8 cellular contexts compared by ENCODE assay signal in genomic region chr16:87279094-87279658, GRCh38. TPM values are rescaled to one million over a fixed set of nuclear protein-coding genes. Genes with fewer than 3 reads are reported as not detected.
A peak's percentile ranks its signal among the peaks of the same experiment; 100 is the strongest.
DNase-seq lines count a peak whose midpoint lies in the region; ATAC-seq, FAIRE-seq and TF ChIP-seq lines count a peak whose summit lies in the region.
"Had no signal": no experiment of that assay in that cellular context is flagged by ENCODE, and none has a peak within 500 bp of the region (broad histone marks: within the 10 kb centered on the region; RNA-seq: fewer than 3 reads in every experiment).

No MANE protein-coding gene starts in this region.

- no peaks in the 10 kb centered on the region for H3K9me2 ChIP-seq in HCT116 (ENCODE audit: insufficient read depth)
- no peaks in the 10 kb centered on the region for H3K9me2 ChIP-seq in GM23248 (ENCODE audit: insufficient read depth)

- no peaks in the 10 kb centered on the region for H3K36me3 Mint-ChIP-seq in WTC11

- H3K9me3 ChIP-seq in HCT116 (ENCODE audit: control insufficient read depth in 1 of 2, insufficient read depth in 1 of 2, low read depth in 1 of 2, low read length in 2 of 2) (no peaks in the 10 kb centered on the region), mucosa of descending colon (no peaks in the 10 kb centered on the region), thoracic aorta (no peaks in the 10 kb centered on the region), GM23248 (ENCODE audit: low read depth) (no peaks in the 10 kb centered on the region)

- no peaks in the 10 kb centered on the region for H3K9me3 Mint-ChIP-seq in WTC11
- H3K9me3 Mint-ChIP-seq: CD4-positive, alpha-beta T cell had no signal

- CTCF ChIA-PET in HCT116 (lab: Charles Lee) (interaction anchor here (0.7 to 3.3 kb wide), 18 partner anchors 10 to 718 kb away, joined by 3 to 39 read pairs (median 4); no protein-coding TSS in a partner anchor), WTC11 (lab: Charles Lee) (interaction anchor here (0.6 to 3.4 kb wide), 45 partner anchors 8 to 723 kb away, joined by 3 to 39 read pairs (median 5); partner anchors contain the start of genes C16orf95, FBXO31 and FOXC2)

- POLR2A ChIA-PET in HCT116 (lab: Charles Lee) (no interaction called here), WTC11 (lab: Charles Lee) (interaction anchor here (1.2 kb wide), 1 partner anchor 81 kb away, joined by 4 read pairs; no protein-coding TSS in a partner anchor)

- H3K4me3 Mint-ChIP-seq in WTC11 = peak overlapping the region; percentile 28; the same call in 1 of the 2 replicates
- H3K4me3 Mint-ChIP-seq: CD4-positive, alpha-beta T cell had no signal

- BruUV-seq in HCT116 (replicated peaks; lab: Mats Ljungman, UMichigan) = no TSS peak

- DNase-seq in HCT116 (ENCODE audit: low read depth, low spot score) (no peak), WTC11 (ENCODE audit: low spot score) (no peak), mucosa of descending colon (no peak), thoracic aorta (ENCODE audit: low spot score) (no peak), head of caudate nucleus (no peak), GM23248 (no peak), H54 (ENCODE audit: insufficient read length, low spot score) (no peak)

- no peak overlapping the region for H2AFZ ChIP-seq in HCT116 (ENCODE audit: low read depth, low read length, poor library complexity, severe bottlenecking)
- H2AFZ ChIP-seq in GM23248 = no peak overlapping the region

- no peaks in the 10 kb centered on the region for H3F3A ChIP-seq in GM23248 (ENCODE audit: insufficient read depth)

- in situ Hi-C loops in GM23248 (cut with MboI) = no loop called here

- no peak for FAIRE-seq in H54 (lab: Jason Lieb, UNC)

- H3K27me3 Mint-ChIP-seq in WTC11 (ENCODE audit: low read depth) = no peaks in the 10 kb centered on the region; the same call in 1 of the 2 replicates

- ATAC-seq in HCT116 (no peak; the same call in none of the 2 replicates), WTC11 (peak; percentile 7; the same call in 1 of the 2 replicates), mucosa of descending colon (peak; percentile 14), thoracic aorta (ENCODE audit: insufficient number of reproducible peaks, low FRiP score, low read depth) (no peak)

- WGBS in GM23248 (ENCODE audit: low coverage in 1 of 2, low lambda C conversion rate in 2 of 2, missing lambda C conversion rate in 2 of 2), 2 experiments = 61 to 70% methylated on average over 18 of the region's 18 CpGs

- H3K27ac Mint-ChIP-seq in WTC11 = no peak overlapping the region
- H3K27ac Mint-ChIP-seq: CD4-positive, alpha-beta T cell had no signal

- no peak for TF ChIP-seq POLR2A in HCT116 (IDR thresholded peaks at IDR 0.05; ENCODE audit: borderline replicate concordance, extremely low read depth, insufficient read depth, insufficient read length)
- TF ChIP-seq POLR2A in H54 (IDR thresholded peaks at IDR 0.05; ENCODE audit: low read depth, low read length) = no peak

- H3K9ac ChIP-seq in HCT116 (ENCODE audit: low read length) (no peak overlapping the region), GM23248 (no peak overlapping the region)

- no peak for TF ChIP-seq RAD21 in HCT116 (IDR thresholded peaks at IDR 0.05; ENCODE audit: low read depth)

- H3K79me2 ChIP-seq in HCT116 (ENCODE audit: insufficient read depth, low read length) (no peaks in the 10 kb centered on the region), GM23248 (ENCODE audit: insufficient read depth) (no peaks in the 10 kb centered on the region)

- peaks cover 3% of the 10 kb centered on the region; the same call in 1 of the 2 replicates for H3K4me1 Mint-ChIP-seq in WTC11

- H4K20me1 ChIP-seq in HCT116 (ENCODE audit: insufficient read depth) = no peaks in the 10 kb centered on the region
- no peaks in the 10 kb centered on the region for H4K20me1 ChIP-seq in GM23248 (ENCODE audit: insufficient read depth)

- H3K4me3 ChIP-seq in HCT116 (replicated peaks in 1 of 2; ENCODE audit: low read depth in 1 of 2, low read length in 2 of 2) = no peak overlapping the region
- H3K4me3 ChIP-seq in mucosa of descending colon = no peak overlapping the region
- H3K4me3 ChIP-seq in thoracic aorta = peak overlapping the region; percentile 26
- H3K4me3 ChIP-seq in GM23248 = no peak overlapping the region

- H3K27ac ChIP-seq in HCT116 (ENCODE audit: low read depth, low read length) = no peak overlapping the region
- no peak overlapping the region for H3K27ac ChIP-seq in thoracic aorta
- no peak overlapping the region for H3K27ac ChIP-seq in GM23248

- H3K27me3 ChIP-seq in HCT116 (ENCODE audit: insufficient read depth, low read length) (no peaks in the 10 kb centered on the region), thoracic aorta (replicated peaks; ENCODE audit: insufficient read depth) (no peaks in the 10 kb centered on the region), GM23248 (replicated peaks; ENCODE audit: insufficient read depth) (no peaks in the 10 kb centered on the region)

- H3K4me2 ChIP-seq in HCT116 (ENCODE audit: low read length) = peak overlapping the region; percentile 49
- H3K4me2 ChIP-seq in GM23248 (ENCODE audit: unreplicated experiment) = no peak overlapping the region

- intact Hi-C loops in HCT116 (cut with micrococcal nuclease) = loop anchor here (5.0 kb wide), 2 partner anchors 217 to 447 kb away; no protein-coding TSS in a partner anchor
- intact Hi-C loops in mucosa of descending colon (cut with DNase I, micrococcal nuclease) = loop anchor here in 1 of 2 donors (5.0 kb wide), 1 partner anchor 77 kb away; no protein-coding TSS in a partner anchor
- intact Hi-C loops in head of caudate nucleus (cut with DNase I) = loop anchor here (5.0 kb wide), 1 partner anchor 717 kb away; no protein-coding TSS in a partner anchor

- H3K4me1 ChIP-seq in HCT116 (ENCODE audit: control insufficient read depth in 1 of 2, insufficient read depth in 2 of 2, low read length in 2 of 2) (peaks cover 0 to 8% of the 10 kb centered on the region in 2 experiments; a peak in 1 of 4 replicates), mucosa of descending colon (ENCODE audit: low read depth) (peaks cover 7% of the 10 kb centered on the region), thoracic aorta (ENCODE audit: control insufficient read depth in 1 of 2, low read depth in 2 of 2) (peaks cover 0 to 16% of the 10 kb centered on the region in 2 donors), GM23248 (ENCODE audit: insufficient read depth) (no peaks in the 10 kb centered on the region)

- no peak for TF ChIP-seq CTCF in HCT116 (IDR thresholded peaks at IDR 0.05 in 2 of 3, conservative IDR thresholded peaks at IDR 0.05 in 1 of 3; ENCODE audit: borderline replicate concordance in 1 of 3, insufficient read depth in 1 of 3, low read depth in 2 of 3, low read length in 2 of 3)
- no peak for TF ChIP-seq CTCF in WTC11 (IDR thresholded peaks at IDR 0.05)
- TF ChIP-seq CTCF in mucosa of descending colon (IDR thresholded peaks at IDR 0.05) = no peak
- TF ChIP-seq CTCF in thoracic aorta (IDR thresholded peaks at IDR 0.05) = no peak

- H3K36me3 ChIP-seq in HCT116 (ENCODE audit: control insufficient read depth in 1 of 2, insufficient read depth in 2 of 2, low read length in 2 of 2) (no peaks in the 10 kb centered on the region), mucosa of descending colon (ENCODE audit: low read depth) (no peaks in the 10 kb centered on the region), thoracic aorta (no peaks in the 10 kb centered on the region), GM23248 (ENCODE audit: low read depth) (no peaks in the 10 kb centered on the region)

- RAD21 ChIA-PET in HCT116 (lab: Charles Lee; ENCODE audit: low non-redundant PET in 1 of 2, low total read pairs in 2 of 2, uncharacterized antibody in 2 of 2, unreplicated experiment in 2 of 2) = interaction anchor here (1.2 to 1.4 kb wide), 3 partner anchors 76 to 357 kb away, joined by 3 to 12 read pairs (median 6); no protein-coding TSS in a partner anchor

TF ChIP-seq in HCT116, 20 proteins besides CTCF, POLR2A, EP300 and RAD21 (continues in another document):
- TF ChIP-seq ELF1 (IDR thresholded peaks at IDR 0.05; ENCODE audit: borderline replicate concordance, low read depth) (no peak), SRF (IDR thresholded peaks at IDR 0.05; ENCODE audit: low read depth) (no peak), ZNF274 (IDR thresholded peaks at IDR 0.05; ENCODE audit: low read depth, low read length) (no peak), EZH2phosphoT487 (IDR thresholded peaks at IDR 0.05; ENCODE audit: borderline replicate concordance) (no peak), POLR2AphosphoS5 (IDR thresholded peaks at IDR 0.05; ENCODE audit: low read depth, low read length) (no peak), CEBPB (IDR thresholded peaks at IDR 0.05; ENCODE audit: low read depth) (no peak), CBX3 (IDR thresholded peaks at IDR 0.05; ENCODE audit: low read depth) (no peak), YY1 (IDR thresholded peaks at IDR 0.05; ENCODE audit: extremely low read depth, insufficient replicate concordance, low read depth, low read length) (no peak)

TF ChIP-seq in WTC11, 78 proteins besides CTCF, POLR2A, EP300 and RAD21:
- TF ChIP-seq ZNF121 (CRISPR knock-in tag; IDR thresholded peaks at IDR 0.05) (no peak), ZNF138 (CRISPR knock-in tag; conservative IDR thresholded peaks at IDR 0.05) (no peak), MXD4 (CRISPR knock-in tag; IDR thresholded peaks at IDR 0.05; ENCODE audit: borderline replicate concordance) (no peak), ZNF423 (CRISPR knock-in tag; IDR thresholded peaks at IDR 0.05) (no peak), HMGXB4 (CRISPR knock-in tag; IDR thresholded peaks at IDR 0.05) (no peak), ATF1 (CRISPR knock-in tag; IDR thresholded peaks at IDR 0.05) (no peak)

RNA-seq across cellular contexts. Expression of gene C16orf95, which starts 38.0 kb away (rescaled TPM):
- 12.2 TPM for total RNA-seq in HCT116 (2021; ENCODE audit: unreplicated experiment)
- polyA plus RNA-seq in HCT116 (2012) = 12.3 and 13.2 TPM in 2 replicates
- total RNA-seq in WTC11 (2021) = 5.7 to 7.5 TPM (median 7.1 TPM) in 3 replicates
- 1 to 10 TPM; 2.5 to 4.2 (median 3.0) TPM for total RNA-seq in mucosa of descending colon
- total RNA-seq in thoracic aorta = 1 to 10 TPM in 1 of 2 donors, not detected in 1; 2.7 TPM
- total RNA-seq in GM23248 (2014; rRNA removed; shearing (Covaris generic)) = 0.89 and 5.1 TPM in 2 replicates
- 6.3 and 9.2 TPM in 2 replicates for polyA plus RNA-seq in GM23248 (2016; fragmentation: Nextera tagmentation; extraction: Ambion mirVana)

Comparison
In these comparisons a context has a peak if more than half of its experiments do, and no peak if none do; other contexts are left out.
1. ATAC-seq: peak in WTC11 (single experiment) and mucosa of descending colon (single experiment); none in HCT116 (single experiment) and thoracic aorta (single experiment).